Comparison of ENCODE assay signal across 25 cellular contexts in genomic region chr2:11142987-11143386, GRCh38. TPM values are rescaled to one million over a fixed set of nuclear protein-coding genes. Genes with fewer than 3 reads are reported as not detected.
DNase-seq lines count a peak whose midpoint lies in the region; ATAC-seq, FAIRE-seq and TF ChIP-seq lines count a peak whose summit lies in the region.
"Had no signal": no experiment of that assay in that cellular context is flagged by ENCODE, and none has a peak within 500 bp of the region (broad histone marks: within the 10 kb centered on the region; RNA-seq: fewer than 3 reads in every experiment).

No MANE protein-coding gene starts in this region.

- no peak overlapping the region for H2AK5ac ChIP-seq in H1 (ENCODE audit: low read depth, low read length)

- no peak overlapping the region for H2AFZ ChIP-seq in astrocyte (ENCODE audit: low read depth, low read length)
- no peak overlapping the region for H2AFZ ChIP-seq in H1 (ENCODE audit: low read length)

- H3K18ac ChIP-seq in H1 (ENCODE audit: extremely low read depth, low read length): no peak overlapping the region

- no peak for TF ChIP-seq POLR2A in H1 (IDR thresholded peaks at IDR 0.05; ENCODE audit: control extremely low read depth in 1 of 2, low read depth in 2 of 2, low read length in 2 of 2)

- peaks cover 23% of the 10 kb centered on the region for H3K27me3 Mint-ChIP-seq in astrocyte (ENCODE audit: low read depth, unreplicated experiment)

- H3K27me3 ChIP-seq in astrocyte (ENCODE audit: insufficient read depth, low read length) (peaks cover 6% of the 10 kb centered on the region), H1 (replicated peaks in 1 of 4; ENCODE audit: control insufficient read depth in 3 of 4, extremely low read depth in 1 of 4, insufficient read depth in 3 of 4, low read length in 3 of 4) (no peaks in the 10 kb centered on the region; a peak in 1 of 7 replicates), upper lobe of right lung (no peaks in the 10 kb centered on the region)
- H3K27me3 ChIP-seq: BLaER1 had no signal

- no peak overlapping the region for H3K4me3 ChIP-seq in HEK293 (ENCODE audit: low read depth, low read length)
- H3K4me3 ChIP-seq in astrocyte (ENCODE audit: insufficient read depth, low read depth, low read length): no peak overlapping the region
- no peak overlapping the region for H3K4me3 ChIP-seq in H1 (ENCODE audit: extremely low read depth in 1 of 4, insufficient read depth in 2 of 4, low read depth in 3 of 4, low read length in 4 of 4)
- no peak overlapping the region for H3K4me3 ChIP-seq in upper lobe of right lung
- H3K4me3 ChIP-seq: BLaER1 had no signal

- no peak for DNase-seq in astrocyte (ENCODE audit: low read depth)
- DNase-seq in H1 (ENCODE audit: low read depth in 1 of 2, low spot score in 2 of 2): no peak
- no peak for DNase-seq in NCI-H1436 (lab: John Stamatoyannopoulos, UW)
- DNase-seq in NCI-H1092 treated with DMSO at 0.1 percent for 48 hours (lab: John Stamatoyannopoulos, UW): no peak
- DNase-seq in upper lobe of right lung: no peak
- DNase-seq: 8988T; ACHN; BE2C; C1 segment of cervical spinal cord; CD4-positive, alpha-beta memory T cell; CD4-positive, CD25-positive, alpha-beta regulatory T cell; CD8-positive, alpha-beta memory T cell; COR-L47; DMS 273 treated with DMSO at 0.1 percent for 48 hours; DMS153; DMS79; DND-41; EL; GDM1 had no signal

- POLR2A ChIA-PET in HEK293 (lab: Yijun Ruan, JAX): interaction anchor here (0.6 to 0.7 kb wide), 2 partner anchors 9 to 278 kb away, joined by 3 to 4 read pairs; no protein-coding TSS in a partner anchor
- POLR2A ChIA-PET in H1 (lab: Charles Lee; ENCODE audit: partially characterized antibody): interaction anchor here (2.4 kb wide), 1 partner anchor 11 kb away, joined by 5 read pairs; no protein-coding TSS in a partner anchor

- H3K4me1 Mint-ChIP-seq in astrocyte (ENCODE audit: low read depth, unreplicated experiment): no peaks in the 10 kb centered on the region
- H3K4me1 Mint-ChIP-seq: CD4-positive, alpha-beta memory T cell; CD8-positive, alpha-beta memory T cell had no signal

- no peak overlapping the region for H3K9ac ChIP-seq in astrocyte (ENCODE audit: low read length)
- H3K9ac ChIP-seq in H1 (replicated peaks in 1 of 4; ENCODE audit: extremely low read depth in 1 of 4, low read depth in 3 of 4, low read length in 3 of 4): no peak overlapping the region
- H3K9ac ChIP-seq: BLaER1 had no signal

- FAIRE-seq in astrocyte (lab: Jason Lieb, UNC): no peak
- no peak for FAIRE-seq in H1 (lab: Jason Lieb, UNC)
- FAIRE-seq: A204.1, GM12891, GM19239 had no signal

- 92% methylated on average over 6 of the region's 6 CpGs; no CpG with 5 or more reads in 1 of the 2 experiments for WGBS in H1 (ENCODE audit: extremely low coverage in 1 of 2, insufficient coverage in 1 of 2, insufficient read length in 1 of 2, insufficient replicate concordance in 2 of 2, low coverage in 1 of 2, low lambda C conversion rate in 2 of 2, missing lambda C conversion rate in 1 of 2), 2 experiments

- H3K79me2 ChIP-seq in astrocyte (ENCODE audit: insufficient read depth, low read length) (no peaks in the 10 kb centered on the region), H1 (ENCODE audit: control insufficient read depth in 1 of 2, insufficient read depth in 2 of 2, low read length in 2 of 2) (no peaks in the 10 kb centered on the region)

- TF ChIP-seq EP300 in H1 (IDR thresholded peaks at IDR 0.05; ENCODE audit: borderline replicate concordance in 1 of 2, low read depth in 2 of 2, low read length in 2 of 2): no peak

- no peaks in the 10 kb centered on the region for H3K23me2 ChIP-seq in H1 (ENCODE audit: low read depth, low read length)

- H4K20me1 ChIP-seq in astrocyte (ENCODE audit: insufficient read depth, low read length): no peaks in the 10 kb centered on the region
- H4K20me1 ChIP-seq in H1 (replicated peaks in 1 of 2; ENCODE audit: control insufficient read depth in 1 of 2, insufficient read depth in 2 of 2, low read length in 2 of 2): no peaks in the 10 kb centered on the region
- H4K20me1 ChIP-seq: BLaER1 had no signal

- no peak for TF ChIP-seq CTCF in HEK293 (tag by site-specific recombination; IDR thresholded peaks at IDR 0.05)
- no peak for TF ChIP-seq CTCF in astrocyte (IDR thresholded peaks at IDR 0.05; ENCODE audit: insufficient read depth, low read depth, low read length)
- no peak for TF ChIP-seq CTCF in H1 (IDR thresholded peaks at IDR 0.05; ENCODE audit: control extremely low read depth in 1 of 3, insufficient read depth in 1 of 3, low read depth in 1 of 3, low read length in 3 of 3)
- no peak for TF ChIP-seq CTCF in upper lobe of right lung (IDR thresholded peaks at IDR 0.05)

- H3K4me3 Mint-ChIP-seq in astrocyte (ENCODE audit: unreplicated experiment): no peak overlapping the region
- H3K4me3 Mint-ChIP-seq: CD14-positive monocyte; CD4-positive, alpha-beta memory T cell; CD4-positive, CD25-positive, alpha-beta regulatory T cell; CD8-positive, alpha-beta memory T cell had no signal

- no peak overlapping the region for H2BK5ac ChIP-seq in H1 (ENCODE audit: low read depth, low read length)

- no peaks in the 10 kb centered on the region for H3K9me3 Mint-ChIP-seq in astrocyte (ENCODE audit: unreplicated experiment)
- H3K9me3 Mint-ChIP-seq: CD4-positive, CD25-positive, alpha-beta regulatory T cell; CD8-positive, alpha-beta memory T cell had no signal

- H3K27ac Mint-ChIP-seq in astrocyte (ENCODE audit: unreplicated experiment): peak overlapping the region; percentile 54
- H3K27ac Mint-ChIP-seq: CD4-positive, alpha-beta memory T cell; CD4-positive, CD25-positive, alpha-beta regulatory T cell; CD8-positive, alpha-beta memory T cell had no signal

- H4K5ac ChIP-seq in H1 (ENCODE audit: insufficient read length, low read depth, low read length): no peak overlapping the region

- peaks cover 2% of the 10 kb centered on the region for H3K36me3 Mint-ChIP-seq in astrocyte (ENCODE audit: low read depth, unreplicated experiment)
- H3K36me3 Mint-ChIP-seq: CD4-positive, alpha-beta memory T cell had no signal

- H2BK15ac ChIP-seq in H1 (ENCODE audit: low read length): no peak overlapping the region

- no peak overlapping the region for H4K8ac ChIP-seq in H1 (ENCODE audit: extremely low read depth, insufficient read depth, low read length)

- intact Hi-C loops in upper lobe of right lung (cut with DNase I): no loop called here

- H2BK20ac ChIP-seq in H1 (ENCODE audit: low read length): no peak overlapping the region

- H3K4me1 ChIP-seq in HEK293 (ENCODE audit: control insufficient read depth, insufficient read depth, low read length): no peaks in the 10 kb centered on the region
- no peaks in the 10 kb centered on the region for H3K4me1 ChIP-seq in astrocyte (ENCODE audit: insufficient read depth, low read length)
- H3K4me1 ChIP-seq in H1 (replicated peaks in 1 of 4; ENCODE audit: control insufficient read depth in 3 of 4, insufficient read depth in 4 of 4, low read length in 3 of 4): no peaks in the 10 kb centered on the region
- H3K4me1 ChIP-seq in upper lobe of right lung: no peaks in the 10 kb centered on the region
- H3K4me1 ChIP-seq: BE2C had no signal

- CTCF ChIA-PET in HEK293 (lab: Yijun Ruan, JAX) (interaction anchor here (0.7 to 4.9 kb wide), 3 partner anchors 11 to 440 kb away, joined by 3 to 51 read pairs (median 4); a partner anchor contains a TSS), H1 (lab: Charles Lee; ENCODE audit: partially characterized antibody) (interaction anchor here (0.7 to 2.3 kb wide), 7 partner anchors 8 to 300 kb away, joined by 3 to 21 read pairs (median 5); a partner anchor contains a TSS)

- no peak overlapping the region for H3K23ac ChIP-seq in H1 (ENCODE audit: insufficient read length)

- no peak overlapping the region for H4K91ac ChIP-seq in H1 (replicated peaks; ENCODE audit: insufficient read length, low read length)

- H3K9me3 ChIP-seq in HEK293 (ENCODE audit: control insufficient read depth, insufficient read depth, low read depth, low read length) (no peaks in the 10 kb centered on the region), astrocyte (ENCODE audit: insufficient read depth, low read depth, low read length) (peaks cover 2% of the 10 kb centered on the region), H1 (ENCODE audit: insufficient read depth in 2 of 2, low read depth in 1 of 2, low read length in 1 of 2) (peaks cover 4 to 5% of the 10 kb centered on the region in 2 experiments; a peak in 3 of 4 replicates), upper lobe of right lung (no peaks in the 10 kb centered on the region)
- H3K9me3 ChIP-seq: BE2C had no signal

- no peak overlapping the region for H3K14ac ChIP-seq in H1 (ENCODE audit: insufficient read length)

- H3K56ac ChIP-seq in H1 (replicated peaks; ENCODE audit: insufficient read length, low read depth, low read length): no peak overlapping the region

- H3K36me3 ChIP-seq in HEK293 (ENCODE audit: control insufficient read depth in 2 of 2, insufficient read depth in 1 of 2, low read length in 2 of 2) (no peaks in the 10 kb centered on the region), astrocyte (ENCODE audit: insufficient read depth, low read length) (no peaks in the 10 kb centered on the region), H1 (ENCODE audit: control insufficient read depth in 2 of 4, insufficient read depth in 4 of 4, low read length in 3 of 4) (no peaks in the 10 kb centered on the region), upper lobe of right lung (no peaks in the 10 kb centered on the region)
- H3K36me3 ChIP-seq: BE2C, BLaER1 had no signal

- H3K4me2 ChIP-seq in astrocyte (ENCODE audit: low read length) (no peak overlapping the region), H1 (ENCODE audit: insufficient read depth in 1 of 2, low read depth in 2 of 2, low read length in 2 of 2) (no peak overlapping the region)
- H3K4me2 ChIP-seq: BLaER1 had no signal

- no peak overlapping the region for H3K4ac ChIP-seq in H1 (replicated peaks; ENCODE audit: insufficient read length, low read depth, low read length)

- no peak overlapping the region for H2BK12ac ChIP-seq in H1 (ENCODE audit: low read depth, low read length)

- no peak for TF ChIP-seq RAD21 in H1 (IDR thresholded peaks at IDR 0.05 in 1 of 2, conservative IDR thresholded peaks at IDR 0.05 in 1 of 2; ENCODE audit: low read depth in 2 of 2, low read length in 2 of 2)

- no peak overlapping the region for H2BK120ac ChIP-seq in H1 (replicated peaks; ENCODE audit: low read depth, low read length)

- H3K27ac ChIP-seq in HEK293 (ENCODE audit: extremely low read depth, low read depth, low read length): no peak overlapping the region
- no peak overlapping the region for H3K27ac ChIP-seq in astrocyte (ENCODE audit: low read depth, low read length)
- H3K27ac ChIP-seq in H1 (ENCODE audit: low read depth, low read length): no peak overlapping the region
- no peak overlapping the region for H3K27ac ChIP-seq in upper lobe of right lung
- H3K27ac ChIP-seq: BLaER1 had no signal

- no peaks in the 10 kb centered on the region for H3K79me1 ChIP-seq in H1 (ENCODE audit: low read depth, low read length)

- ATAC-seq in upper lobe of right lung: no peak

RNA-seq across cellular contexts. Expression of gene SLC66A3, which starts 12.3 kb away (rescaled TPM):
- total RNA-seq in astrocyte (14.3 and 16.0 TPM in 2 replicates), upper lobe of right lung (21.2 TPM)
- 6.1 and 8.7 TPM in 2 replicates for total RNA-seq in H1 (2021; fragmentation: NEBNext Ultra II Directional; extraction: Animal tissue kit (Norgen Biotek cat#: 25700))
- 27.8 and 31.1 TPM in 2 replicates for polyA plus RNA-seq in H1 (2011; rRNA removed)
- 21.8 TPM for polyA plus RNA-seq in H1 (2011; cell fraction: cytosol; rRNA removed)
- polyA plus RNA-seq in H1 (2011; cell fraction: nucleus; rRNA removed): 24.2 TPM
- polyA plus RNA-seq in H1 (2012, experiment 1 of 2): 10.1 to 16.7 TPM (median 11.9 TPM) in 4 replicates
- 3.1 TPM for polyA plus RNA-seq in H1 (2012, experiment 2 of 2)
- polyA plus RNA-seq in H1 (2013, experiment 1 of 2): 19.6 TPM
- polyA plus RNA-seq in H1 (2013, experiment 2 of 2): 23.9 TPM
- polyA minus RNA-seq in H1 (2011; rRNA and poly(A)+ RNA removed): 22.9 and 30.0 TPM in 2 replicates
- 10.8 TPM for polyA minus RNA-seq in H1 (2011; cell fraction: cytosol; rRNA and poly(A)+ RNA removed)
- 10.7 TPM for polyA minus RNA-seq in H1 (2011; cell fraction: nucleus; rRNA and poly(A)+ RNA removed)
